11 cellular contexts compared by ENCODE assay signal in genomic region chr6:81937296-81937937, GRCh38.
DNase-seq lines count a peak whose midpoint lies in the region; ATAC-seq and TF ChIP-seq lines count a peak whose summit lies in the region.
"Had no signal": no experiment of that assay in that cellular context is flagged by ENCODE, and none has a peak within 500 bp of the region (broad histone marks: within the 10 kb centered on the region; RNA-seq: fewer than 3 reads in every experiment).

No MANE protein-coding gene starts in this region.

- no peaks in the 10 kb centered on the region for H3K9me3 ChIP-seq in suprapubic skin
- H3K9me3 ChIP-seq in naive thymus-derived CD4-positive, alpha-beta T cell (ENCODE audit: control insufficient read depth in 2 of 3, low read length in 3 of 3) = no peaks in the 10 kb centered on the region

- H3K27ac ChIP-seq in suprapubic skin = peak overlapping the region; percentile 25
- H3K27ac ChIP-seq in coronary artery = no peak overlapping the region
- no peak overlapping the region for H3K27ac ChIP-seq in naive thymus-derived CD4-positive, alpha-beta T cell (ENCODE audit: low read depth, low read length)

- H3K36me3 ChIP-seq in suprapubic skin = no peaks in the 10 kb centered on the region
- H3K36me3 ChIP-seq in naive thymus-derived CD4-positive, alpha-beta T cell (ENCODE audit: control insufficient read depth in 2 of 3, insufficient read depth in 3 of 3, low read length in 3 of 3) = no peaks in the 10 kb centered on the region

- H3K9me3 Mint-ChIP-seq in WTC11 = peaks cover 8% of the 10 kb centered on the region
- H3K9me3 Mint-ChIP-seq in natural killer cell treated with Interleukin-12 subunit alpha and Interleukin-12 subunit beta and Interleukin-15 and Interleukin-18, amount 100 ng/mL, for 72 hours = peaks cover 13% of the 10 kb centered on the region
- peaks cover 0 to 6% (median 0%) of the 10 kb centered on the region in 11 donors for H3K9me3 Mint-ChIP-seq in naive thymus-derived CD4-positive, alpha-beta T cell

- POLR2A ChIA-PET in WTC11 (lab: Charles Lee) = no interaction called here
- POLR2A ChIA-PET in naive thymus-derived CD4-positive, alpha-beta T cell (lab: Charles Lee) = no interaction called here

- peak; percentile 31 for DNase-seq in HS-27A (ENCODE audit: low read depth)
- no peak for DNase-seq in WTC11 (ENCODE audit: low spot score)
- DNase-seq in glomerular visceral epithelial cell (ENCODE audit: extremely low spot score) = peak; percentile 15
- no peak for DNase-seq in suprapubic skin (ENCODE audit: low spot score in 2 of 2)
- DNase-seq in natural killer cell treated with Interleukin-12 subunit alpha and Interleukin-12 subunit beta and Interleukin-15 and Interleukin-18, amount 100 ng/mL, for 72 hours (ENCODE audit: low spot score) = no peak
- DNase-seq in coronary artery (ENCODE audit: low spot score) = no peak
- DNase-seq in naive thymus-derived CD4-positive, alpha-beta T cell = no peak
- DNase-seq: DMS153; effector memory CD4-positive, alpha-beta T cell; NCI-H748 treated with DMSO at 0.1 percent for 48 hours had no signal

- peaks cover 25% of the 10 kb centered on the region for H3K4me1 ChIP-seq in suprapubic skin
- H3K4me1 ChIP-seq in naive thymus-derived CD4-positive, alpha-beta T cell (ENCODE audit: control insufficient read depth in 2 of 2, insufficient read depth in 2 of 2, low read length in 2 of 2) = no peaks in the 10 kb centered on the region

- no peak for ATAC-seq in WTC11
- ATAC-seq in natural killer cell treated with Interleukin-12 subunit alpha and Interleukin-12 subunit beta and Interleukin-15 and Interleukin-18, amount 100 ng/mL, for 72 hours = no peak
- ATAC-seq in naive thymus-derived CD4-positive, alpha-beta T cell = no peak
- ATAC-seq in HG03108 (IDR thresholded peaks at IDR 0.05; ENCODE audit: unreplicated experiment) = no peak

- peak overlapping the region; percentile 57; the same call in 1 of the 2 replicates for H3K27ac Mint-ChIP-seq in WTC11
- no peak overlapping the region for H3K27ac Mint-ChIP-seq in natural killer cell treated with Interleukin-12 subunit alpha and Interleukin-12 subunit beta and Interleukin-15 and Interleukin-18, amount 100 ng/mL, for 72 hours
- H3K27ac Mint-ChIP-seq in naive thymus-derived CD4-positive, alpha-beta T cell = no peak overlapping the region

- H3K27me3 ChIP-seq in suprapubic skin = no peaks in the 10 kb centered on the region
- no peaks in the 10 kb centered on the region for H3K27me3 ChIP-seq in naive thymus-derived CD4-positive, alpha-beta T cell (ENCODE audit: control insufficient read depth in 2 of 2, insufficient read depth in 2 of 2, low read length in 2 of 2)

- no peaks in the 10 kb centered on the region for H3K27me3 Mint-ChIP-seq in WTC11 (ENCODE audit: low read depth)
- H3K27me3 Mint-ChIP-seq in natural killer cell treated with Interleukin-12 subunit alpha and Interleukin-12 subunit beta and Interleukin-15 and Interleukin-18, amount 100 ng/mL, for 72 hours = no peaks in the 10 kb centered on the region
- H3K27me3 Mint-ChIP-seq in naive thymus-derived CD4-positive, alpha-beta T cell = peaks cover 0 to 3% (median 0%) of the 10 kb centered on the region in 5 donors

- H3K36me3 Mint-ChIP-seq in WTC11 = no peaks in the 10 kb centered on the region
- no peaks in the 10 kb centered on the region for H3K36me3 Mint-ChIP-seq in natural killer cell treated with Interleukin-12 subunit alpha and Interleukin-12 subunit beta and Interleukin-15 and Interleukin-18, amount 100 ng/mL, for 72 hours
- no peaks in the 10 kb centered on the region for H3K36me3 Mint-ChIP-seq in naive thymus-derived CD4-positive, alpha-beta T cell

- TF ChIP-seq POLR2A in suprapubic skin (IDR thresholded peaks at IDR 0.05) = no peak

- 65% methylated on average over 6 of the region's 6 CpGs for WGBS in suprapubic skin

- no peak overlapping the region for H3K4me3 Mint-ChIP-seq in WTC11
- H3K4me3 Mint-ChIP-seq in natural killer cell treated with Interleukin-12 subunit alpha and Interleukin-12 subunit beta and Interleukin-15 and Interleukin-18, amount 100 ng/mL, for 72 hours = no peak overlapping the region
- H3K4me3 Mint-ChIP-seq in naive thymus-derived CD4-positive, alpha-beta T cell = no peak overlapping the region

- peaks cover 29% of the 10 kb centered on the region for H3K4me1 Mint-ChIP-seq in WTC11
- no peaks in the 10 kb centered on the region for H3K4me1 Mint-ChIP-seq in natural killer cell treated with Interleukin-12 subunit alpha and Interleukin-12 subunit beta and Interleukin-15 and Interleukin-18, amount 100 ng/mL, for 72 hours (ENCODE audit: low read depth in 2 of 2)
- no peaks in the 10 kb centered on the region for H3K4me1 Mint-ChIP-seq in naive thymus-derived CD4-positive, alpha-beta T cell

- H3K4me3 ChIP-seq in suprapubic skin = no peak overlapping the region
- H3K4me3 ChIP-seq in coronary artery = no peak overlapping the region
- no peak overlapping the region for H3K4me3 ChIP-seq in naive thymus-derived CD4-positive, alpha-beta T cell (ENCODE audit: low read length)

- TF ChIP-seq EP300 in suprapubic skin (IDR thresholded peaks at IDR 0.05) = no peak

- CTCF ChIA-PET in WTC11 (lab: Charles Lee) = no interaction called here
- CTCF ChIA-PET in naive thymus-derived CD4-positive, alpha-beta T cell (lab: Charles Lee) = no interaction called here

- intact Hi-C loops in naive thymus-derived CD4-positive, alpha-beta T cell (cut with micrococcal nuclease) = no loop called here

- TF ChIP-seq CTCF in WTC11 (IDR thresholded peaks at IDR 0.05) = no peak
- no peak for TF ChIP-seq CTCF in suprapubic skin (IDR thresholded peaks at IDR 0.05)
- no peak for TF ChIP-seq CTCF in coronary artery (IDR thresholded peaks at IDR 0.05)

TF ChIP-seq in WTC11, 78 proteins besides CTCF, POLR2A, EP300 and RAD21:
- TF ChIP-seq TEAD4 (CRISPR knock-in tag; IDR thresholded peaks at IDR 0.05) = no peak
- no peak for TF ChIP-seq ELF4 (CRISPR knock-in tag; IDR thresholded peaks at IDR 0.05; ENCODE audit: low read depth)
- no peak for TF ChIP-seq JUN (CRISPR knock-in tag; IDR thresholded peaks at IDR 0.05)
- TF ChIP-seq FOXP1 (CRISPR knock-in tag; IDR thresholded peaks at IDR 0.05; ENCODE audit: borderline replicate concordance) = no peak

Comparison
In these comparisons a context has a peak if more than half of its experiments do, and no peak if none do; other contexts are left out.
1. DNase-seq: peak in HS-27A (single experiment) and glomerular visceral epithelial cell (single experiment); none in WTC11 (single experiment), suprapubic skin (0 of 2), natural killer cell treated with Interleukin-12 subunit alpha and Interleukin-12 subunit beta and Interleukin-15 and Interleukin-18, amount 100 ng/mL, for 72 hours (single experiment), coronary artery (single experiment) and naive thymus-derived CD4-positive, alpha-beta T cell (0 of 9).